Comparison of ENCODE assay signal across 17 cellular contexts in genomic region chr20:63966944-63967322, GRCh38. TPM values are rescaled to one million over a fixed set of nuclear protein-coding genes. Genes with fewer than 3 reads are reported as not detected.
A peak's percentile ranks its signal among the peaks of the same experiment; 100 is the strongest.
DNase-seq lines count a peak whose midpoint lies in the region; ATAC-seq and TF ChIP-seq lines count a peak whose summit lies in the region.
"Had no signal": no experiment of that assay in that cellular context is flagged by ENCODE, and none has a peak within 500 bp of the region (broad histone marks: within the 10 kb centered on the region; RNA-seq: fewer than 3 reads in every experiment).

No MANE protein-coding gene starts in this region.

- H3K27ac Mint-ChIP-seq in activated T-cell treated with anti-CD3 and anti-CD28 coated beads, Interleukin-2, amount 50 U/mL, for 24 hours = no peak overlapping the region
- H3K27ac Mint-ChIP-seq in chondrocyte (ENCODE audit: unreplicated experiment) = no peak overlapping the region
- H3K27ac Mint-ChIP-seq: B cell; CD8-positive, alpha-beta T cell had no signal

- H3K27me3 ChIP-seq in BLaER1 (no peaks in the 10 kb centered on the region), ovary (no peaks in the 10 kb centered on the region)

- ATAC-seq in activated T-cell treated with anti-CD3 and anti-CD28 coated beads, Interleukin-2, amount 50 U/mL, for 4 hours = no peak
- ATAC-seq: CD8-positive, alpha-beta T cell; HCT116 had no signal

- H3K4me2 ChIP-seq in BLaER1 = no peak overlapping the region

- no peaks in the 10 kb centered on the region for H3K27me3 Mint-ChIP-seq in activated T-cell treated with anti-CD3 and anti-CD28 coated beads, Interleukin-2, amount 50 U/mL, for 24 hours
- no peaks in the 10 kb centered on the region for H3K27me3 Mint-ChIP-seq in activated T-cell treated with anti-CD3 and anti-CD28 coated beads, Interleukin-2, amount 50 U/mL, for 4 hours (ENCODE audit: low read depth)
- no peaks in the 10 kb centered on the region for H3K27me3 Mint-ChIP-seq in chondrocyte (ENCODE audit: low read depth)
- H3K27me3 Mint-ChIP-seq: B cell had no signal

- no peak overlapping the region for H3K4me3 Mint-ChIP-seq in activated T-cell treated with anti-CD3 and anti-CD28 coated beads, Interleukin-2, amount 50 U/mL, for 24 hours
- H3K4me3 Mint-ChIP-seq in activated T-cell treated with anti-CD3 and anti-CD28 coated beads, Interleukin-2, amount 50 U/mL, for 4 hours = no peak overlapping the region
- no peak overlapping the region for H3K4me3 Mint-ChIP-seq in chondrocyte (ENCODE audit: unreplicated experiment)
- H3K4me3 Mint-ChIP-seq: B cell; CD8-positive, alpha-beta T cell had no signal

- H3K9me3 ChIP-seq in BLaER1 (peaks cover 36% of the 10 kb centered on the region), ovary (no peaks in the 10 kb centered on the region)

- intact Hi-C loops in ovary (cut with DNase I) = no loop called here

- H3K4me1 ChIP-seq in BLaER1 (peaks cover 24% of the 10 kb centered on the region), ovary (ENCODE audit: insufficient read depth) (peaks cover 11% of the 10 kb centered on the region)

- no peaks in the 10 kb centered on the region for H4K20me1 ChIP-seq in BLaER1

- TF ChIP-seq POLR2A in ovary (IDR thresholded peaks at IDR 0.05) = no peak

- H3K27ac ChIP-seq in BLaER1 (no peak overlapping the region), ovary (no peak overlapping the region), substantia nigra (ENCODE audit: low read depth, low read length, poor library complexity, severe bottlenecking) (no peak overlapping the region)
- H3K27ac ChIP-seq: 22Rv1, GM23248 had no signal

- no peak overlapping the region for H3K9ac ChIP-seq in BLaER1
- H3K9ac ChIP-seq: GM23248 had no signal

- H3K4me3 ChIP-seq in BLaER1 (0 out of 2 replicates have a peak overlapping the region, but pooled peaks have one; percentile 5), ovary (no peak overlapping the region)
- H3K4me3 ChIP-seq: GM23248 had no signal

- TF ChIP-seq EP300 in ovary (IDR thresholded peaks at IDR 0.05) = no peak

- H3K36me3 ChIP-seq in BLaER1 = peaks cover 55% of the 10 kb centered on the region
- no peaks in the 10 kb centered on the region for H3K36me3 ChIP-seq in ovary

- H3K9me3 Mint-ChIP-seq in activated T-cell treated with anti-CD3 and anti-CD28 coated beads, Interleukin-2, amount 50 U/mL, for 24 hours = no peaks in the 10 kb centered on the region
- no peaks in the 10 kb centered on the region for H3K9me3 Mint-ChIP-seq in activated T-cell treated with anti-CD3 and anti-CD28 coated beads, Interleukin-2, amount 50 U/mL, for 4 hours
- no peaks in the 10 kb centered on the region for H3K9me3 Mint-ChIP-seq in chondrocyte (ENCODE audit: low read depth)
- H3K9me3 Mint-ChIP-seq: CD8-positive, alpha-beta T cell had no signal

- peaks cover 52% of the 10 kb centered on the region for H3K36me3 Mint-ChIP-seq in activated T-cell treated with anti-CD3 and anti-CD28 coated beads, Interleukin-2, amount 50 U/mL, for 24 hours (ENCODE audit: low read depth)
- peaks cover 2% of the 10 kb centered on the region for H3K36me3 Mint-ChIP-seq in activated T-cell treated with anti-CD3 and anti-CD28 coated beads, Interleukin-2, amount 50 U/mL, for 4 hours (ENCODE audit: insufficient read depth)
- peaks cover 3% of the 10 kb centered on the region for H3K36me3 Mint-ChIP-seq in chondrocyte (ENCODE audit: low read depth)

- TF ChIP-seq CTCF in chondrocyte (IDR thresholded peaks at IDR 0.05) (no peak), ovary (IDR thresholded peaks at IDR 0.05) (no peak)

- peaks cover 14% of the 10 kb centered on the region for H3K4me1 Mint-ChIP-seq in activated T-cell treated with anti-CD3 and anti-CD28 coated beads, Interleukin-2, amount 50 U/mL, for 24 hours (ENCODE audit: low read depth)
- peaks cover 12% of the 10 kb centered on the region for H3K4me1 Mint-ChIP-seq in activated T-cell treated with anti-CD3 and anti-CD28 coated beads, Interleukin-2, amount 50 U/mL, for 4 hours (ENCODE audit: low read depth)
- H3K4me1 Mint-ChIP-seq in chondrocyte (ENCODE audit: low read depth) = peaks cover 11% of the 10 kb centered on the region

- DNase-seq in activated T-cell treated with anti-CD3 and anti-CD28 coated beads, Interleukin-2, amount 50 U/mL, for 24 hours = peak; percentile 29
- no peak for DNase-seq in activated T-cell treated with anti-CD3 and anti-CD28 coated beads, Interleukin-2, amount 50 U/mL, for 4 hours
- DNase-seq in chondrocyte (ENCODE audit: low spot score) = peak; percentile 81
- peak in 3 of 5 donors; percentile 20 to 43 (median 27) for DNase-seq in ovary
- no peak for DNase-seq in substantia nigra (lab: John Stamatoyannopoulos, UW)
- no peak for DNase-seq in NCI-H774 (lab: John Stamatoyannopoulos, UW)
- DNase-seq in NCI-H2107 treated with DMSO at 0.1 percent for 48 hours (lab: John Stamatoyannopoulos, UW; ENCODE audit: unreplicated experiment) = no peak
- DNase-seq: DMS79, GM23248, NCI-H187, NCI-H446, RPMI8226 had no signal

- WGBS in ovary, 3 donors = 83 to 91% (median 88%) methylated on average over 13 of the region's 13 CpGs

RNA-seq across cellular contexts. Expression of gene ZNF512B, which starts 2.8 kb away (rescaled TPM):
- total RNA-seq in activated T-cell treated with anti-CD3 and anti-CD28 coated beads, Interleukin-2, amount 50 U/mL, for 4 hours = 10 to 100 TPM; 19.8 to 21.0 (median 20.2) TPM
- total RNA-seq in chondrocyte (36.5 to 44.3 TPM (median 37.2 TPM) in 3 replicates), ovary (10 to 100 TPM in 5 of 7 donors, 1 to 10 TPM in 2; 6.3 to 24.7 (median 22.3) TPM)
- 10 to 100 TPM in 1 of 2 donors, 1 to 10 TPM in 1; 2.5 to 14.0 TPM for polyA plus RNA-seq in ovary

RNA-seq across cellular contexts. Expression of gene UCKL1, which starts 10.7 kb away (rescaled TPM):
- 10 to 100 TPM; 48.8 to 59.4 (median 56.6) TPM for total RNA-seq in activated T-cell treated with anti-CD3 and anti-CD28 coated beads, Interleukin-2, amount 50 U/mL, for 4 hours
- total RNA-seq in chondrocyte (24.3 to 27.5 TPM (median 27.2 TPM) in 3 replicates), ovary (10 to 100 TPM; 32.0 to 58.6 (median 47.0) TPM)
- polyA plus RNA-seq in ovary = 10 to 100 TPM in 1 of 2 donors, 1 to 10 TPM in 1; 6.6 to 54.4 TPM

RNA-seq across cellular contexts. Expression of gene SAMD10, which starts 12.5 kb away (rescaled TPM):
- total RNA-seq in activated T-cell treated with anti-CD3 and anti-CD28 coated beads, Interleukin-2, amount 50 U/mL, for 4 hours = 10 to 100 TPM; 14.6 to 17.4 (median 16.8) TPM
- total RNA-seq in chondrocyte (3.8 to 4.7 TPM (median 4.3 TPM) in 3 replicates), ovary (1 to 10 TPM in 2 of 7 donors, under 1 TPM in 5; 0.20 to 3.1 (median 0.65) TPM)
- polyA plus RNA-seq in ovary = under 1 TPM; 0.27 to 0.50 TPM

RNA-seq across cellular contexts. Expression of gene PRPF6, which starts 14.0 kb away (rescaled TPM):
- 100 to 1,000 TPM in 1 of 3 donors, 10 to 100 TPM in 2; 95.9 to 101 (median 98.7) TPM for total RNA-seq in activated T-cell treated with anti-CD3 and anti-CD28 coated beads, Interleukin-2, amount 50 U/mL, for 4 hours
- total RNA-seq in chondrocyte = 49.0 to 56.6 TPM (median 49.5 TPM) in 3 replicates
- total RNA-seq in ovary = 10 to 100 TPM; 46.5 to 84.9 (median 73.4) TPM
- 10 to 100 TPM; 60.0 to 61.6 TPM for polyA plus RNA-seq in ovary

Comparison
In these comparisons a context has a peak if more than half of its experiments do, and no peak if none do; other contexts are left out.
1. DNase-seq: peak in activated T-cell treated with anti-CD3 and anti-CD28 coated beads, Interleukin-2, amount 50 U/mL, for 24 hours (single experiment), chondrocyte (single experiment) and ovary (3 of 5); none in activated T-cell treated with anti-CD3 and anti-CD28 coated beads, Interleukin-2, amount 50 U/mL, for 4 hours (single experiment), substantia nigra (0 of 49), NCI-H774 (single experiment) and NCI-H2107 treated with DMSO at 0.1 percent for 48 hours (single experiment).